In the genomic region with DNA sequence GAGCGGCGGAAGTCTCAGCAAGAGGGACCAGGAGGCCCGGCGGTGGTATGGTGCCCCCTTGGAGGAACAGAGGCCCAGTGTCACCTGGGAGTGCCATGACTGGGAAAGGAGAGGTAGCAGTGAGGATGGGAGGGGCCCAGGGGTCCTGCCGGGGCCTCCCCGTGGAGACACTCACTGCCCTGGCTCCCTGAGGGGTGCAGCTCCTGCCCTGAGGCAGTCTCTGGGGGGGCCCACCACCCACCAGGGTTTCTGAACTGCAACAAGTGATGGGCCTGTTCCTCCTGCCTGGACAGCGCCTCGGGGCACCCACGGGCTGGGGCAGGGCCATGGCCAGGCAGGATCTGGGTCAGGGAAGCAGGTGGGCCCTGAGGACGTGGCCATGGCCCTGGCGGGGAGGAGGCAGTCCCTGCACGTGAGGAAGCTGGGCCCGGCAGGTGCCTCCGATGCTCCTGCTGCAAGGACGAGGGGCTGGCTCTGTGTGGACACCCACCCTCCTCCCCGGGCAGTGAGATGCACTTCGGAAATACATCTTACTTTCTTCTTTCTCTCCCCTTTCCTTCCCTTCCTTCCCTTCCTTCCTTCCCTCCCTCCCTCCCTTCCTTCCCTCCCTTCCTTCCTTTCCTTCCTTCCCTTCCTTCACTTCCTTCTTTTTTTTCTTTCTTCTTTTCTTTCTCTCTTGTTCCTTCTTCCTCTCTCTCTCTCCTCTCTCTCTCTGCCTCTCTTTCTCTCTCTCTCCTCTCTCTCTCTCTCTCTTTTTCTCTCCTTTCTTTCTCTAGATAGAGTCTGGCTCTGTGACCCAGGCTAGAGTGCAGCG, we compare ENCODE assay signal across 12 cellular contexts.
"Had no signal": no experiment of that assay in that cellular context is flagged by ENCODE, and none has a peak within 500 bp of the region (broad histone marks: within the 10 kb centered on the region; RNA-seq: fewer than 3 reads in every experiment).

No MANE protein-coding gene starts in this region.

- DNase-seq: activated gamma-delta T cell treated with Interleukin-2 at 50 U/mL for 16 hours; activated T-cell treated with anti-CD3 and anti-CD28 coated beads, Interleukin-2, amount 50 U/mL, for 24 hours; central memory CD4-positive, alpha-beta T cell; cortex of kidney; effector CD8-positive, alpha-beta T cell; foreskin fibroblast; left ventricle myocardium inferior; stimulated activated CD4-positive, alpha-beta T cell treated with anti-CD3 and anti-CD28 coated beads, Interleukin-2, amount 100 ng/mL, for 24 hours; substantia nigra had no signal

- H3K4me3 Mint-ChIP-seq: activated naive CD8-positive, alpha-beta T cell; activated T-cell treated with anti-CD3 and anti-CD28 coated beads, Interleukin-2, amount 50 U/mL, for 24 hours; brain; neural crest cell had no signal

- H3K27ac Mint-ChIP-seq: activated naive CD8-positive, alpha-beta T cell; activated T-cell treated with anti-CD3 and anti-CD28 coated beads, Interleukin-2, amount 50 U/mL, for 24 hours had no signal

- H3K36me3 Mint-ChIP-seq: activated naive CD8-positive, alpha-beta T cell; brain had no signal

- H3K27me3 Mint-ChIP-seq: activated T-cell treated with anti-CD3 and anti-CD28 coated beads, Interleukin-2, amount 50 U/mL, for 24 hours had no signal

- H3K9me3 Mint-ChIP-seq: activated T-cell treated with anti-CD3 and anti-CD28 coated beads, Interleukin-2, amount 50 U/mL, for 24 hours; neural crest cell had no signal
